In genomic region chr6:142289687-142290086, GRCh38 we compare ENCODE assay signal across 26 cellular contexts.
"Had no signal": no experiment of that assay in that cellular context is flagged by ENCODE, and none has a peak within 500 bp of the region (broad histone marks: within the 10 kb centered on the region; RNA-seq: fewer than 3 reads in every experiment).

No MANE protein-coding gene starts in this region.

- H3K79me2 ChIP-seq: hepatocyte, parathyroid adenoma had no signal

- H3K9me3 ChIP-seq: left ventricle myocardium inferior, neutrophil, right atrium auricular region, tibial nerve, upper lobe of left lung, vagina had no signal

- H3K27ac ChIP-seq: hepatocyte, left ventricle myocardium inferior, neural progenitor cell, neutrophil, parathyroid adenoma, right atrium auricular region, skin epidermis, tibial nerve, upper lobe of left lung, vagina had no signal

- H3K27ac Mint-ChIP-seq: mesothelial cell of epicardium; naive B cell; natural killer cell; nephron progenitor cell; neural progenitor cell; progenitor cell of endocrine pancreas; stimulated activated naive CD8-positive, alpha-beta T cell treated with anti-CD3 and anti-CD28 coated beads, Interleukin-15, Interleukin-2, amounts not matched to agents 100 ng/mL and 50 ng/mL, for 24 hours had no signal

- H3K4me3 ChIP-seq: hepatocyte, left ventricle myocardium inferior, lung, neural progenitor cell, right atrium auricular region, skin epidermis, tibial nerve, upper lobe of left lung, vagina had no signal

- H2AFZ ChIP-seq: hepatocyte, neural progenitor cell, parathyroid adenoma had no signal

- DNase-seq: islet precursor cell; left ventricle myocardium inferior; mesendoderm; naive B cell; natural killer cell; nephron progenitor cell; occipital lobe; stimulated activated CD4-positive, alpha-beta T cell treated with anti-CD3 and anti-CD28 coated beads, Interleukin-12 subunit alpha, Interleukin-12 subunit beta, amount 100 ng/mL, for 4 hours; stimulated activated CD4-positive, alpha-beta T cell treated with anti-CD3 and anti-CD28 coated beads, Interleukin-15, amount 100 ng/mL, for 24 hours; stimulated activated CD4-positive, alpha-beta T cell treated with anti-CD3 and anti-CD28 coated beads, Interleukin-2, amount 100 ng/mL, for 24 hours; stimulated activated CD4-positive, alpha-beta T cell treated with anti-CD3 and anti-CD28 coated beads, Interleukin-4, amount 100 ng/mL, for 1 hour; stimulated activated naive CD4-positive, alpha-beta T cell; upper lobe of left lung had no signal

- H3K9me3 Mint-ChIP-seq: naive B cell; nephron progenitor cell; neural progenitor cell; stimulated activated naive CD8-positive, alpha-beta T cell treated with anti-CD3 and anti-CD28 coated beads, Interleukin-15, Interleukin-2, amounts not matched to agents 100 ng/mL and 50 ng/mL, for 24 hours had no signal

- H3K4me3 Mint-ChIP-seq: mesothelial cell of epicardium; naive B cell; natural killer cell; nephron progenitor cell; neural progenitor cell; stimulated activated naive CD8-positive, alpha-beta T cell treated with anti-CD3 and anti-CD28 coated beads, Interleukin-15, Interleukin-2, amounts not matched to agents 100 ng/mL and 50 ng/mL, for 24 hours had no signal

- H3K4me1 Mint-ChIP-seq: natural killer cell, nephron progenitor cell, neural progenitor cell had no signal

- H3K4me1 ChIP-seq: left ventricle myocardium inferior, neural progenitor cell, parathyroid adenoma, right atrium auricular region, tibial nerve, upper lobe of left lung, vagina had no signal

- H3K36me3 Mint-ChIP-seq: mesothelial cell of epicardium, naive B cell, natural killer cell, neural progenitor cell had no signal

- H3K27me3 ChIP-seq: hepatocyte, neural progenitor cell, neutrophil, right atrium auricular region, tibial nerve, upper lobe of left lung, vagina had no signal

- H3K4me2 ChIP-seq: hepatocyte, neural progenitor cell had no signal

- H3K27me3 Mint-ChIP-seq: progenitor cell of endocrine pancreas; stimulated activated naive CD8-positive, alpha-beta T cell treated with anti-CD3 and anti-CD28 coated beads, Interleukin-15, Interleukin-2, amounts not matched to agents 100 ng/mL and 50 ng/mL, for 24 hours had no signal

- H3K36me3 ChIP-seq: left ventricle myocardium inferior, neural progenitor cell, neutrophil, right atrium auricular region, tibial nerve, upper lobe of left lung, vagina had no signal

- H3K9ac ChIP-seq: neural progenitor cell, parathyroid adenoma had no signal

- ATAC-seq: natural killer cell, sciatic nerve had no signal
